11 cellular contexts compared by ENCODE assay signal in genomic region chr20:58618694-58619540, GRCh38. TPM values are rescaled to one million over a fixed set of nuclear protein-coding genes. Genes with fewer than 3 reads are reported as not detected.
DNase-seq lines count a peak whose midpoint lies in the region; ATAC-seq and TF ChIP-seq lines count a peak whose summit lies in the region.
"Had no signal": no experiment of that assay in that cellular context is flagged by ENCODE, and none has a peak within 500 bp of the region (broad histone marks: within the 10 kb centered on the region; RNA-seq: fewer than 3 reads in every experiment).

No MANE protein-coding gene starts in this region.

- no peaks in the 10 kb centered on the region for H3K4me1 Mint-ChIP-seq in activated naive CD8-positive, alpha-beta T cell treated with anti-CD3 and anti-CD28 coated beads for 36 hours
- H3K4me1 Mint-ChIP-seq: B cell had no signal

- H3K27ac Mint-ChIP-seq in activated naive CD8-positive, alpha-beta T cell treated with anti-CD3 and anti-CD28 coated beads for 36 hours, result no peak overlapping the region
- H3K27ac Mint-ChIP-seq: B cell had no signal

- no peaks in the 10 kb centered on the region for H3K9me3 Mint-ChIP-seq in activated naive CD8-positive, alpha-beta T cell treated with anti-CD3 and anti-CD28 coated beads for 36 hours

- peak; percentile 63 for ATAC-seq in Right ventricle myocardium superior (ENCODE audit: poor library complexity)
- ATAC-seq in HG03175 (IDR thresholded peaks at IDR 0.05; ENCODE audit: unreplicated experiment), result no peak
- ATAC-seq: PC-3 had no signal

- no peak overlapping the region for H3K4me3 Mint-ChIP-seq in activated naive CD8-positive, alpha-beta T cell treated with anti-CD3 and anti-CD28 coated beads for 36 hours
- H3K4me3 Mint-ChIP-seq: B cell had no signal

- H3K27me3 ChIP-seq in left ventricle myocardium inferior (ENCODE audit: low read depth), result peaks cover 48% of the 10 kb centered on the region
- H3K27me3 ChIP-seq in thyroid gland, result no peaks in the 10 kb centered on the region

- no peak for TF ChIP-seq POLR2A in thyroid gland (IDR thresholded peaks at IDR 0.05)

- no peaks in the 10 kb centered on the region for H3K36me3 Mint-ChIP-seq in activated naive CD8-positive, alpha-beta T cell treated with anti-CD3 and anti-CD28 coated beads for 36 hours

- H3K27ac ChIP-seq in left ventricle myocardium inferior (replicated peaks), result no peak overlapping the region
- H3K27ac ChIP-seq in thyroid gland, result no peak overlapping the region

- H3K4me1 ChIP-seq in left ventricle myocardium inferior (no peaks in the 10 kb centered on the region), thyroid gland (no peaks in the 10 kb centered on the region)

- no peaks in the 10 kb centered on the region for H3K36me3 ChIP-seq in left ventricle myocardium inferior
- H3K36me3 ChIP-seq in thyroid gland, result no peaks in the 10 kb centered on the region

- TF ChIP-seq CTCF in left ventricle myocardium inferior (IDR thresholded peaks at IDR 0.05; ENCODE audit: borderline replicate concordance) (no peak), astrocyte of the spinal cord (IDR thresholded peaks at IDR 0.05; ENCODE audit: low read depth, low read length) (no peak), thyroid gland (IDR thresholded peaks at IDR 0.05) (no peak)

- intact Hi-C loops in Right ventricle myocardium superior (cut with DNase I), result no loop called here
- intact Hi-C loops in left ventricle myocardium inferior (cut with micrococcal nuclease), result no loop called here
- intact Hi-C loops in thyroid gland (cut with DNase I), result no loop called here

- in situ Hi-C loops in astrocyte of the spinal cord (cut with HindIII; ENCODE audit: low sequenced_read_pairs), result no loop called here

- WGBS in thyroid gland, 2 donors, result 52 to 57% methylated on average over 17 to 20 of the region's 23 CpGs

- H3K4me3 ChIP-seq in left ventricle myocardium inferior (no peak overlapping the region), astrocyte of the spinal cord (ENCODE audit: low read depth, low read length) (no peak overlapping the region), thyroid gland (replicated peaks in 1 of 3) (no peak overlapping the region)

- H3K9me3 ChIP-seq in left ventricle myocardium inferior (replicated peaks), result peaks cover 7% of the 10 kb centered on the region
- no peaks in the 10 kb centered on the region for H3K9me3 ChIP-seq in thyroid gland

- H3K27me3 Mint-ChIP-seq in activated naive CD8-positive, alpha-beta T cell treated with anti-CD3 and anti-CD28 coated beads for 36 hours, result peaks cover 4% of the 10 kb centered on the region

- DNase-seq in Right ventricle myocardium superior (peak; percentile 50), left ventricle myocardium inferior (no peak), astrocyte of the spinal cord (ENCODE audit: low read depth, low spot score) (peak; percentile 94), iPS DF 19.7 (ENCODE audit: low read depth, low spot score) (peak; percentile 48), thyroid gland (peak; percentile 23 to 30), GOT3 (lab: John Stamatoyannopoulos, UW) (no peak)
- no peak for DNase-seq in activated naive CD8-positive, alpha-beta T cell treated with anti-CD3 and anti-CD28 coated beads for 36 hours
- DNase-seq: KBM-7, PC-3 had no signal

RNA-seq across cellular contexts. Expression of gene STX16, which starts 32.2 kb away (rescaled TPM):
- 21.8 TPM for total RNA-seq in Right ventricle myocardium superior
- total RNA-seq in left ventricle myocardium inferior, result 28.0 TPM
- total RNA-seq in thyroid gland, result 10 to 100 TPM; 42.5 to 59.1 (median 53.0) TPM
- total RNA-seq in activated naive CD8-positive, alpha-beta T cell treated with anti-CD3 and anti-CD28 coated beads for 36 hours, result 10 to 100 TPM; 84.0 to 93.5 TPM

Comparison
In these comparisons a context has a peak if more than half of its experiments do, and no peak if none do; other contexts are left out.
1. DNase-seq: peak in Right ventricle myocardium superior (single experiment), astrocyte of the spinal cord (single experiment), iPS DF 19.7 (single experiment) and thyroid gland (2 of 2); none in left ventricle myocardium inferior (single experiment), GOT3 (single experiment) and activated naive CD8-positive, alpha-beta T cell treated with anti-CD3 and anti-CD28 coated beads for 36 hours (single experiment).